Comparison of ENCODE assay signal across 24 cellular contexts in the genomic region with DNA sequence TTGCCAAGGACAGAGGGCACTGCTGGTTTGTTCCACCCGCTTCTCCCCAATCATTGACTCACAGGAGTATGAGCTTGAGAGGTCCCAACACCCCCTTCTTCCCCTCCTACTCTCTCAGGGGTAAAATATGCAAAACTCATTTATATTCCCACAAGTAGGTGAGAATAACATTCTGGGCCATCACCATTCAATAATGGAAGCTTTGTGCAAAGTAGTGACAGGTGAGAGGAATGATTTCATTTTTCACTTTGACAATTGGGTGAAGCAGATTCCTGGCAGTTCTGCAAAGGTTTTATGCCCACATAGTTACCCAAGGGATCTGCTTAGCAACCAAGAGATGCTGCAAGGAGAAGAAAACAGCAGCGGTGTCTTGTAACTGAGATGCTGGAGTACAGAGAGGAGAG.
"Had no signal": no experiment of that assay in that cellular context is flagged by ENCODE, and none has a peak within 500 bp of the region (broad histone marks: within the 10 kb centered on the region; RNA-seq: fewer than 3 reads in every experiment).

No MANE protein-coding gene starts in this region.

- H3K27me3 ChIP-seq: body of pancreas had no signal

- FAIRE-seq: colon, frontal cortex had no signal

- ATAC-seq: activated CD4-positive, alpha-beta T cell treated with anti-CD3 and anti-CD28 coated beads for 36 hours; activated T-cell treated with anti-CD3 and anti-CD28 coated beads, Interleukin-2, amount 50 U/mL, for 72 hours; body of pancreas; esophagus mucosa had no signal

- DNase-seq: activated CD4-positive, alpha-beta memory T cell treated with anti-CD3 and anti-CD28 coated beads, Interleukin-2, amount 10 ng/mL, durations not matched to agents 7 days and 5 days; activated CD4-positive, alpha-beta T cell treated with anti-CD3 and anti-CD28 coated beads for 36 hours; activated CD4-positive, alpha-beta T cell treated with anti-CD3 and anti-CD28 coated beads, Interleukin-2, amount 10 ng/mL, durations not matched to agents 24 days and 14 days; activated CD4-positive, alpha-beta T cell treated with anti-CD3 and anti-CD28 coated beads, Interleukin-2, amount 50 U/mL, for 4 hours; activated CD4-positive, CD25-positive, alpha-beta regulatory T cell; activated CD4-positive, CD25-positive, alpha-beta regulatory T cell treated with anti-CD3 and anti-CD28 coated beads, Interleukin-2, amount 50 U/mL, for 72 hours; activated CD8-positive, alpha-beta memory T cell treated with anti-CD3 and anti-CD28 coated beads, Interleukin-2, amount 50 U/mL, for 48 hours; activated gamma-delta T cell treated with Interleukin-2 at 50 U/mL for 16 hours; activated naive CD4-positive, alpha-beta T cell treated with anti-CD3 and anti-CD28 coated beads, Interleukin-2, amount 50 U/mL, for 16 hours; activated naive CD4-positive, alpha-beta T cell treated with Interleukin-2 at 50 U/mL for 16 hours; activated T-cell treated with anti-CD3 and anti-CD28 coated beads for 4 hours; activated T-cell treated with anti-CD3 and anti-CD28 coated beads, Interleukin-2, amount 50 U/mL, for 24 hours; activated T-cell treated with anti-CD3 and anti-CD28 coated beads, Interleukin-2, amount 50 U/mL, for 72 hours; amniotic stem cell; body of pancreas; cortex of kidney; dermis blood vessel endothelial cell; effector CD8-positive, alpha-beta T cell; foreskin fibroblast; T-helper 2 cell had no signal

- H3K4me3 Mint-ChIP-seq: activated CD4-positive, alpha-beta memory T cell treated with anti-CD3 and anti-CD28 coated beads, Interleukin-2, amount 10 ng/mL, durations not matched to agents 7 days and 5 days; activated CD4-positive, alpha-beta T cell treated with anti-CD3 and anti-CD28 coated beads for 36 hours; activated CD4-positive, alpha-beta T cell treated with anti-CD3 and anti-CD28 coated beads, Interleukin-2, amount 10 ng/mL, durations not matched to agents 24 days and 14 days; activated naive CD8-positive, alpha-beta T cell; activated T-cell treated with anti-CD3 and anti-CD28 coated beads, Interleukin-2, amount 50 U/mL, for 24 hours; activated T-cell treated with anti-CD3 and anti-CD28 coated beads, Interleukin-2, amount 50 U/mL, for 72 hours had no signal

- H3K9me3 Mint-ChIP-seq: activated CD4-positive, alpha-beta memory T cell treated with anti-CD3 and anti-CD28 coated beads, Interleukin-2, amount 10 ng/mL, durations not matched to agents 7 days and 5 days; activated CD4-positive, alpha-beta T cell treated with anti-CD3 and anti-CD28 coated beads, Interleukin-2, amount 10 ng/mL, durations not matched to agents 24 days and 14 days; activated T-cell treated with anti-CD3 and anti-CD28 coated beads, Interleukin-2, amount 50 U/mL, for 24 hours; activated T-cell treated with anti-CD3 and anti-CD28 coated beads, Interleukin-2, amount 50 U/mL, for 72 hours had no signal

- H3K4me1 ChIP-seq: body of pancreas had no signal

- H3K4me3 ChIP-seq: body of pancreas had no signal

- H3K27ac ChIP-seq: body of pancreas had no signal

- H3K27ac Mint-ChIP-seq: activated CD4-positive, alpha-beta memory T cell treated with anti-CD3 and anti-CD28 coated beads, Interleukin-2, amount 10 ng/mL, durations not matched to agents 7 days and 5 days; activated CD4-positive, alpha-beta T cell treated with anti-CD3 and anti-CD28 coated beads for 36 hours; activated CD4-positive, alpha-beta T cell treated with anti-CD3 and anti-CD28 coated beads, Interleukin-2, amount 10 ng/mL, durations not matched to agents 24 days and 14 days; activated naive CD8-positive, alpha-beta T cell; activated T-cell treated with anti-CD3 and anti-CD28 coated beads, Interleukin-2, amount 50 U/mL, for 24 hours; activated T-cell treated with anti-CD3 and anti-CD28 coated beads, Interleukin-2, amount 50 U/mL, for 72 hours had no signal

- H3K9me3 ChIP-seq: body of pancreas had no signal

- H3K4me1 Mint-ChIP-seq: activated CD4-positive, alpha-beta memory T cell treated with anti-CD3 and anti-CD28 coated beads, Interleukin-2, amount 10 ng/mL, durations not matched to agents 7 days and 5 days; activated CD4-positive, alpha-beta T cell treated with anti-CD3 and anti-CD28 coated beads for 36 hours; activated CD4-positive, alpha-beta T cell treated with anti-CD3 and anti-CD28 coated beads, Interleukin-2, amount 10 ng/mL, durations not matched to agents 24 days and 14 days had no signal

- H3K36me3 Mint-ChIP-seq: activated naive CD8-positive, alpha-beta T cell had no signal
